Comparison of ENCODE assay signal across 2 cellular contexts in the genomic region with DNA sequence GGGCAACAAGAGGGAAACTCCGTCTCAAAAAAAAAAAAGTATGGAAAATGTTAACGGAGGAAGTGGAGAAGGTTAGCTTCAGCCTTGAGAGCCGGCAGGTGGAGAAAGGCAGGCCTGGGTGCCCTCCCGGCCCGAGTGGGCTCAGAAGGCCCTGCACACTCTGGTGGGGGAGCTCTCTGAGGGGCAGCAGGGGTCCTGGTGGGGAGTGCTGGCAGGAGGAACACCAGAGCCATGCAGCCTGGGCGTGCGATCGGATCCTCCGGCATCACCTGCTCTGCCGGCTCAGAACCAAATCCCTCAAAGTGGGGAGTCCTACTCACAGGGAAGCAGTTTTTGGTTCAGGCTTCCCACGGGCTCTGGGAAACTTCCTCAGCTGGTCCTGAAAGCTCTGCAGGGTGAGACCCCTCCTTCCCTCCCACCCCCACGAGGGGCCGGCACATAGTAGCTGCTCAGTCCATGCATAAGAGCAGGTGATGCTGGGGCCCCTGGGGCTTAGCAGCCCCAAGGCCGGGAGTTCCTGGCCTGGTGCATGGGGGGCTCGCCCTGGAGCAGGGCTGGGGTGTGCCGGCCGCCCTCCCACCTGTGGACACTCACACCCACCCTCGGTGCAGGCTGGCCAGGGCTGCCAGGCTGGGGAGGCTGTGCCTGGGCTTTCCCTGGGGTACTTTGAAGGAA.
TF ChIP-seq lines count a peak whose summit lies in the region.

No MANE protein-coding gene starts in this region.

TF ChIP-seq in HCT116, 20 proteins besides CTCF, POLR2A, EP300 and RAD21:
- TF ChIP-seq, protein P1, sequence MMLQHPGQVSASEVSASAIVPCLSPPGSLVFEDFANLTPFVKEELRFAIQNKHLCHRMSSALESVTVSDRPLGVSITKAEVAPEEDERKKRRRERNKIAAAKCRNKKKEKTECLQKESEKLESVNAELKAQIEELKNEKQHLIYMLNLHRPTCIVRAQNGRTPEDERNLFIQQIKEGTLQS (IDR thresholded peaks at IDR 0.05): no peak

TF ChIP-seq in K562, 482 proteins besides CTCF, POLR2A, EP300 and RAD21:
- TF ChIP-seq E2F3 (CRISPR knock-in tag; IDR thresholded peaks at IDR 0.05): no peak
- TF ChIP-seq MTA2 (IDR thresholded peaks at IDR 0.05; ENCODE audit: low read depth): no peak
- TF ChIP-seq RBFOX2 (IDR thresholded peaks at IDR 0.05; ENCODE audit: low read depth, low read length): peak; percentile 36; the same call in 1 of the 2 replicates
- TF ChIP-seq KHSRP (IDR thresholded peaks at IDR 0.05): no peak
- TF ChIP-seq, protein P2, sequence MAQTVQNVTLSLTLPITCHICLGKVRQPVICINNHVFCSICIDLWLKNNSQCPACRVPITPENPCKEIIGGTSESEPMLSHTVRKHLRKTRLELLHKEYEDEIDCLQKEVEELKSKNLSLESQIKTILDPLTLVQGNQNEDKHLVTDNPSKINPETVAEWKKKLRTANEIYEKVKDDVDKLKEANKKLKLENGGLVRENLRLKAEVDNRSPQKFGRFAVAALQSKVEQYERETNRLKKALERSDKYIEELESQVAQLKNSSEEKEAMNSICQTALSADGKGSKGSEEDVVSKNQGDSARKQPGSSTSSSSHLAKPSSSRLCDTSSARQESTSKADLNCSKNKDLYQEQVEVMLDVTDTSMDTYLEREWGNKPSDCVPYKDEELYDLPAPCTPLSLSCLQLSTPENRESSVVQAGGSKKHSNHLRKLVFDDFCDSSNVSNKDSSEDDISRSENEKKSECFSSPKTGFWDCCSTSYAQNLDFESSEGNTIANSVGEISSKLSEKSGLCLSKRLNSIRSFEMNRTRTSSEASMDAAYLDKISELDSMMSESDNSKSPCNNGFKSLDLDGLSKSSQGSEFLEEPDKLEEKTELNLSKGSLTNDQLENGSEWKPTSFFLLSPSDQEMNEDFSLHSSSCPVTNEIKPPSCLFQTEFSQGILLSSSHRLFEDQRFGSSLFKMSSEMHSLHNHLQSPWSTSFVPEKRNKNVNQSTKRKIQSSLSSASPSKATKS (CRISPR knock-in tag; IDR thresholded peaks at IDR 0.05): no peak
- TF ChIP-seq, protein P3, sequence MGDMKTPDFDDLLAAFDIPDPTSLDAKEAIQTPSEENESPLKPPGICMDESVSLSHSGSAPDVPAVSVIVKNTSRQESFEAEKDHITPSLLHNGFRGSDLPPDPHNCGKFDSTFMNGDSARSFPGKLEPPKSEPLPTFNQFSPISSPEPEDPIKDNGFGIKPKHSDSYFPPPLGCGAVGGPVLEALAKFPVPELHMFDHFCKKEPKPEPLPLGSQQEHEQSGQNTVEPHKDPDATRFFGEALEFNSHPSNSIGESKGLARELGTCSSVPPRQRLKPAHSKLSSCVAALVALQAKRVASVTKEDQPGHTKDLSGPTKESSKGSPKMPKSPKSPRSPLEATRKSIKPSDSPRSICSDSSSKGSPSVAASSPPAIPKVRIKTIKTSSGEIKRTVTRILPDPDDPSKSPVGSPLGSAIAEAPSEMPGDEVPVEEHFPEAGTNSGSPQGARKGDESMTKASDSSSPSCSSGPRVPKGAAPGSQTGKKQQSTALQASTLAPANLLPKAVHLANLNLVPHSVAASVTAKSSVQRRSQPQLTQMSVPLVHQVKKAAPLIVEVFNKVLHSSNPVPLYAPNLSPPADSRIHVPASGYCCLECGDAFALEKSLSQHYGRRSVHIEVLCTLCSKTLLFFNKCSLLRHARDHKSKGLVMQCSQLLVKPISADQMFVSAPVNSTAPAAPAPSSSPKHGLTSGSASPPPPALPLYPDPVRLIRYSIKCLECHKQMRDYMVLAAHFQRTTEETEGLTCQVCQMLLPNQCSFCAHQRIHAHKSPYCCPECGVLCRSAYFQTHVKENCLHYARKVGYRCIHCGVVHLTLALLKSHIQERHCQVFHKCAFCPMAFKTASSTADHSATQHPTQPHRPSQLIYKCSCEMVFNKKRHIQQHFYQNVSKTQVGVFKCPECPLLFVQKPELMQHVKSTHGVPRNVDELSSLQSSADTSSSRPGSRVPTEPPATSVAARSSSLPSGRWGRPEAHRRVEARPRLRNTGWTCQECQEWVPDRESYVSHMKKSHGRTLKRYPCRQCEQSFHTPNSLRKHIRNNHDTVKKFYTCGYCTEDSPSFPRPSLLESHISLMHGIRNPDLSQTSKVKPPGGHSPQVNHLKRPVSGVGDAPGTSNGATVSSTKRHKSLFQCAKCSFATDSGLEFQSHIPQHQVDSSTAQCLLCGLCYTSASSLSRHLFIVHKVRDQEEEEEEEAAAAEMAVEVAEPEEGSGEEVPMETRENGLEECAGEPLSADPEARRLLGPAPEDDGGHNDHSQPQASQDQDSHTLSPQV (IDR thresholded peaks at IDR 0.05): no peak
- no peak for TF ChIP-seq ZKSCAN1 (IDR thresholded peaks at IDR 0.05; ENCODE audit: low read depth, low read length)
- TF ChIP-seq POLR2G (IDR thresholded peaks at IDR 0.05; ENCODE audit: low read depth, low read length): peak; percentile 45
- TF ChIP-seq MECOM (CRISPR knock-in tag; IDR thresholded peaks at IDR 0.05): no peak
- TF ChIP-seq FOXJ3 (CRISPR knock-in tag; IDR thresholded peaks at IDR 0.05): no peak
